8 cellular contexts compared by ENCODE assay signal in the genomic region with DNA sequence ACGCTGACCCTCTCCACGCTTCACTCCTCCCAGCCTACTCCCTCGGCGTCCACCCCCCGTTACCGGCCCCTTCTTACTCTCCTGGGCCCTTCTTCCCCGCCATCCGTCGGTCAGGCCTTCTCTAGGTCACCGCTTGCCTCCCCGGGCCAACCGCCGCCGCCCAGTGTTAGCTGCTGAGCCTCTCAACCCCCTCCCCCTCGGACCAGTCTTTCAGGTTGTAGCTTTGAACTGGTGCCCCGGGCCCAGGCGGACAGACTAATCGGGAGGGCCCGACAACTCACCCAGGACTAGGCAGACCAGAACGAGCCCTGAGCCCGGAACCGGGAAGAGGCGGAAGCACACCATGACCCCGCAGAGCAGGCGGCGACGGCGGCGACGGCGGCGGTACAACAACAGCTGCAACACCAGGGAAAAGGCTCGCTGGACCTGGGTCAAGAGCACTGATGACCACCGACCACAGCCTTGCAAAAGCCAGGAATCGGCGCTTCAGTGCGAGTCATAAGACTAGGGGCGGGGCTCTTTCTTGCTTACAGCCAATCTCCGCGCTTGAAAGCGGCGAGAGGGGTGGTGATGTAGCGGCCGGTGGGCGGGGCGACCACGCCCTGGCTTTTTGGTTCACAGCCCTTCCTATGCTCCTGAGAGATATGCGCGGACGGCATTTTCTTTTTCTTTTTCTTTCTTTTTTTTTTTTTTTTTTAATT. TPM values are rescaled to one million over a fixed set of nuclear protein-coding genes. Genes with fewer than 3 reads are reported as not detected.
A peak's percentile ranks its signal among the peaks of the same experiment; 100 is the strongest.
DNase-seq lines count a peak whose midpoint lies in the region; ATAC-seq and TF ChIP-seq lines count a peak whose summit lies in the region.

A gene (minus strand): TSS at position 472 of the 701 bp plus-strand sequence. CDS start 127 bp downstream, at position 345.

- peak within 1 kb of the TSS; percentile 79 for H3K27ac Mint-ChIP-seq in activated T-helper 2 cell treated with anti-CD3 and anti-CD28 coated beads, Interferon-gamma antibody, Interleukin-2, Interleukin-4, amounts not matched to agents 10 μg/mL and 5 μg/mL and 100 μg/mL, durations not matched to agents 14 hours and 24 hours and 36 hours
- H3K27ac Mint-ChIP-seq in natural killer cell = peak within 1 kb of the TSS; percentile 83 to 88

- H2AFZ ChIP-seq in Loucy (ENCODE audit: low read length) = peak within 1 kb of the TSS; percentile 80

- no peaks in the 10 kb centered on the region for H3K9me2 ChIP-seq in Loucy (replicated peaks; ENCODE audit: low read depth, low read length)

- no peaks in the 10 kb centered on the region for H3K9me3 Mint-ChIP-seq in activated T-helper 2 cell treated with anti-CD3 and anti-CD28 coated beads, Interferon-gamma antibody, Interleukin-2, Interleukin-4, amounts not matched to agents 10 μg/mL and 5 μg/mL and 100 μg/mL, durations not matched to agents 14 hours and 24 hours and 36 hours
- no peaks in the 10 kb centered on the region for H3K9me3 Mint-ChIP-seq in natural killer cell

- no peak for TF ChIP-seq CTCF in Loucy (conservative IDR thresholded peaks at IDR 0.05; ENCODE audit: low read length)
- TF ChIP-seq CTCF in RWPE2 (IDR thresholded peaks at IDR 0.05; ENCODE audit: poor library complexity, severe bottlenecking) = no peak
- TF ChIP-seq CTCF in fibroblast of mammary gland (conservative IDR thresholded peaks at IDR 0.05; ENCODE audit: control insufficient read depth, insufficient read depth, low read depth, low read length) = no peak
- TF ChIP-seq CTCF in natural killer cell (IDR thresholded peaks at IDR 0.05) = no peak

- H3K27me3 ChIP-seq in H7 (ENCODE audit: control insufficient read depth, insufficient read depth, low read length) (no peaks in the 10 kb centered on the region), Loucy (ENCODE audit: insufficient read depth, low read length, poor library complexity, severe bottlenecking) (no peaks in the 10 kb centered on the region), RWPE2 (ENCODE audit: insufficient read depth, poor library complexity, severe bottlenecking) (no peaks in the 10 kb centered on the region)

- ATAC-seq in RWPE2 (ENCODE audit: low read depth) (peak; percentile 92), natural killer cell (peak; percentile 96 to 97 (median 96))

- H3K4me3 Mint-ChIP-seq in activated T-helper 2 cell treated with anti-CD3 and anti-CD28 coated beads, Interferon-gamma antibody, Interleukin-2, Interleukin-4, amounts not matched to agents 10 μg/mL and 5 μg/mL and 100 μg/mL, durations not matched to agents 14 hours and 24 hours and 36 hours (ENCODE audit: low read depth) = peak within 1 kb of the TSS; percentile 94
- H3K4me3 Mint-ChIP-seq in natural killer cell = peak within 1 kb of the TSS; percentile 91

- H3K4me2 ChIP-seq in Loucy (ENCODE audit: low read depth, low read length, poor library complexity, severe bottlenecking) = peak within 1 kb of the TSS; percentile 83

- H3K9me3 ChIP-seq in Loucy (ENCODE audit: insufficient read depth, low read depth, low read length) (no peaks in the 10 kb centered on the region), RWPE2 (ENCODE audit: severe bottlenecking) (no peaks in the 10 kb centered on the region)

- H3K4me1 ChIP-seq in Loucy (ENCODE audit: insufficient read depth, low read length, poor library complexity, severe bottlenecking) (peaks cover 15% of the 10 kb centered on the region), RWPE2 (ENCODE audit: insufficient read depth, poor library complexity, severe bottlenecking) (peaks cover 5% of the 10 kb centered on the region)

- peak within 1 kb of the TSS; percentile 63 for H3K27ac ChIP-seq in RWPE2 (ENCODE audit: poor library complexity, severe bottlenecking)

- H3K36me3 ChIP-seq in H7 (replicated peaks; ENCODE audit: control insufficient read depth, insufficient read depth, low read length) (no peaks in the 10 kb centered on the region), Loucy (ENCODE audit: insufficient read depth, low read length) (no peaks in the 10 kb centered on the region), RWPE2 (ENCODE audit: low read depth) (no peaks in the 10 kb centered on the region)

- H4K20me1 ChIP-seq in Loucy (ENCODE audit: insufficient read depth, low read length, poor library complexity, severe bottlenecking) = peaks cover 41% of the 10 kb centered on the region

- no peaks in the 10 kb centered on the region for H3F3A ChIP-seq in Loucy (ENCODE audit: low read depth)

- peak; percentile 98 for DNase-seq in ELF-1 (ENCODE audit: low read depth, low spot score)
- DNase-seq in H7 = peak; percentile 82
- peak; percentile 78 for DNase-seq in RWPE2 (ENCODE audit: low spot score)
- DNase-seq in activated T-helper 2 cell treated with anti-CD3 and anti-CD28 coated beads, Interferon-gamma antibody, Interleukin-2, Interleukin-4, amounts not matched to agents 10 μg/mL and 5 μg/mL and 100 μg/mL, durations not matched to agents 14 hours and 24 hours and 36 hours (ENCODE audit: low spot score) = peak; percentile 76
- peak; percentile 89 for DNase-seq in fibroblast of mammary gland (ENCODE audit: low read depth)
- DNase-seq in natural killer cell = peak; percentile 74
- peak; percentile 52 to 79 (median 69) for DNase-seq in stimulated activated naive CD4-positive, alpha-beta T cell (lab: John Stamatoyannopoulos, UW)

- H3K27me3 Mint-ChIP-seq in activated T-helper 2 cell treated with anti-CD3 and anti-CD28 coated beads, Interferon-gamma antibody, Interleukin-2, Interleukin-4, amounts not matched to agents 10 μg/mL and 5 μg/mL and 100 μg/mL, durations not matched to agents 14 hours and 24 hours and 36 hours (ENCODE audit: low read depth) = no peaks in the 10 kb centered on the region
- no peaks in the 10 kb centered on the region for H3K27me3 Mint-ChIP-seq in natural killer cell (ENCODE audit: low read depth in 2 of 2)

- intact Hi-C loops in activated T-helper 2 cell treated with anti-CD3 and anti-CD28 coated beads, Interferon-gamma antibody, Interleukin-2, Interleukin-4, amounts not matched to agents 10 μg/mL and 5 μg/mL and 100 μg/mL, durations not matched to agents 14 hours and 24 hours and 36 hours (cut with micrococcal nuclease) = loop anchor here (1.0 to 5.0 kb wide), 2 partner anchors 16 to 87 kb away; no protein-coding TSS in a partner anchor
- intact Hi-C loops in natural killer cell (cut with micrococcal nuclease) = loop anchor here (5.0 kb wide), 1 partner anchor 167 kb away; no protein-coding TSS in a partner anchor

- peaks cover 10% of the 10 kb centered on the region for H3K36me3 Mint-ChIP-seq in activated T-helper 2 cell treated with anti-CD3 and anti-CD28 coated beads, Interferon-gamma antibody, Interleukin-2, Interleukin-4, amounts not matched to agents 10 μg/mL and 5 μg/mL and 100 μg/mL, durations not matched to agents 14 hours and 24 hours and 36 hours (ENCODE audit: low read depth)
- no peaks in the 10 kb centered on the region for H3K36me3 Mint-ChIP-seq in natural killer cell

- H3K79me2 ChIP-seq in Loucy (ENCODE audit: insufficient read depth, low read length) = peaks cover 51% of the 10 kb centered on the region

- H3K9ac ChIP-seq in Loucy (ENCODE audit: low read depth, low read length, poor library complexity, severe bottlenecking) = peak within 1 kb of the TSS; percentile 93

- H3K4me1 Mint-ChIP-seq in activated T-helper 2 cell treated with anti-CD3 and anti-CD28 coated beads, Interferon-gamma antibody, Interleukin-2, Interleukin-4, amounts not matched to agents 10 μg/mL and 5 μg/mL and 100 μg/mL, durations not matched to agents 14 hours and 24 hours and 36 hours (ENCODE audit: low read depth) = peaks cover 19% of the 10 kb centered on the region
- peaks cover 21 to 29% of the 10 kb centered on the region in 2 donors for H3K4me1 Mint-ChIP-seq in natural killer cell

- H3K4me3 ChIP-seq in H7 (ENCODE audit: insufficient read depth, low read depth, low read length) (peak within 1 kb of the TSS; percentile 62), Loucy (ENCODE audit: low read length, poor library complexity, severe bottlenecking) (peak within 1 kb of the TSS; percentile 96), RWPE2 (ENCODE audit: severe bottlenecking) (peak within 1 kb of the TSS; percentile 80), fibroblast of mammary gland (ENCODE audit: control insufficient read depth, low read depth, low read length) (peak within 1 kb of the TSS; percentile 76)

RNA-seq across cellular contexts. Expression of the gene that starts here (rescaled TPM):
- total RNA-seq in H7 (2014; rRNA removed; shearing (Covaris generic)) = 31.3 and 31.7 TPM in 2 replicates
- total RNA-seq in activated T-helper 2 cell treated with anti-CD3 and anti-CD28 coated beads, Interferon-gamma antibody, Interleukin-2, Interleukin-4, amounts not matched to agents 10 μg/mL and 5 μg/mL and 100 μg/mL, durations not matched to agents 14 hours and 24 hours and 36 hours = 39.8 and 40.7 TPM in 2 replicates
- total RNA-seq in natural killer cell = 10 to 100 TPM; 33.8 to 45.8 (median 39.1) TPM

Comparison
In these comparisons a context has a peak if more than half of its experiments do, and no peak if none do; other contexts are left out.
1. Peak in every context shown above with its lines: DNase-seq, ATAC-seq, H3K4me3 ChIP-seq and H3K27ac ChIP-seq.